Comparison of ENCODE assay signal across 8 cellular contexts in genomic region chr17:29778936-29779811, GRCh38.
DNase-seq lines count a peak whose midpoint lies in the region; ATAC-seq, FAIRE-seq and TF ChIP-seq lines count a peak whose summit lies in the region.

No MANE protein-coding gene starts in this region.

- TF ChIP-seq CTCF in GM10266 (IDR thresholded peaks at IDR 0.05; ENCODE audit: control insufficient read depth, insufficient read depth, low read depth, missing control alignments) (peak; percentile 61), KMS-11 (conservative IDR thresholded peaks at IDR 0.05; ENCODE audit: low read depth, low read length) (peak; percentile 95), parathyroid adenoma (IDR thresholded peaks at IDR 0.05) (peak; percentile 84), tibial nerve (IDR thresholded peaks at IDR 0.05) (peak; percentile 71 to 91 (median 82))

- H3K4me2 ChIP-seq in KMS-11 (peak overlapping the region; percentile 3; the same call in 1 of the 2 replicates), parathyroid adenoma (ENCODE audit: low read length) (no peak overlapping the region)

- FAIRE-seq in frontal cortex (lab: Jason Lieb, UNC), result no peak

- H3K27me3 ChIP-seq in KMS-11 (ENCODE audit: insufficient read depth, low read depth) (no peaks in the 10 kb centered on the region), parathyroid adenoma (ENCODE audit: control insufficient read depth, insufficient read depth, low read length) (no peaks in the 10 kb centered on the region), tibial nerve (no peaks in the 10 kb centered on the region)

- DNase-seq in GM10266 (ENCODE audit: extremely low spot score) (peak; percentile 81), SK-MEL-5 (ENCODE audit: low read depth, low spot score) (peak; percentile 70), frontal cortex (ENCODE audit: low spot score in 2 of 2) (peak; percentile 47 to 55), tibial nerve (ENCODE audit: low spot score in 2 of 2) (peak; percentile 75 to 83)
- peak; percentile 67 for DNase-seq in activated effector memory CD4-positive, alpha-beta T cell treated with Interleukin-2 at 50 U/mL for 16 hours

- H3K4me1 ChIP-seq in KMS-11 (ENCODE audit: low read depth, poor library complexity, severe bottlenecking), result peaks cover 7% of the 10 kb centered on the region
- H3K4me1 ChIP-seq in parathyroid adenoma, result peaks cover 4% of the 10 kb centered on the region
- H3K4me1 ChIP-seq in tibial nerve, result peaks cover 0 to 18% (median 4%) of the 10 kb centered on the region in 4 donors

- H3K79me2 ChIP-seq in KMS-11 (ENCODE audit: insufficient read depth, low read depth) (no peaks in the 10 kb centered on the region), parathyroid adenoma (no peaks in the 10 kb centered on the region)

- TF ChIP-seq POLR2A in tibial nerve (IDR thresholded peaks at IDR 0.05), result no peak

- no peak for ATAC-seq in HG02870 (IDR thresholded peaks at IDR 0.05; ENCODE audit: unreplicated experiment)

- no peak overlapping the region for H3K27ac ChIP-seq in KMS-11
- no peak overlapping the region for H3K27ac ChIP-seq in parathyroid adenoma
- H3K27ac ChIP-seq in tibial nerve, result peak overlapping the region in 2 of 4 donors; percentile 40 to 67

- H4K20me1 ChIP-seq in KMS-11 (ENCODE audit: insufficient read depth), result no peaks in the 10 kb centered on the region

- no peak overlapping the region for H3K9ac ChIP-seq in KMS-11
- no peak overlapping the region for H3K9ac ChIP-seq in parathyroid adenoma

- 34 to 35% methylated on average over 8 of the region's 8 CpGs for WGBS in tibial nerve, 2 donors

- H2AFZ ChIP-seq in KMS-11 (ENCODE audit: low read depth) (no peak overlapping the region), parathyroid adenoma (no peak overlapping the region)

- H3K36me3 ChIP-seq in KMS-11 (ENCODE audit: insufficient read depth) (no peaks in the 10 kb centered on the region), parathyroid adenoma (ENCODE audit: control insufficient read depth, insufficient read depth, low read length) (no peaks in the 10 kb centered on the region), tibial nerve (no peaks in the 10 kb centered on the region)

- in situ Hi-C loops in SK-MEL-5 (cut with HindIII; ENCODE audit: low pct_unique_long_range_greater_than_20kb, low sequenced_read_pairs), result no loop called here

- H3K9me3 ChIP-seq in parathyroid adenoma (ENCODE audit: control insufficient read depth, low read length) (no peaks in the 10 kb centered on the region), tibial nerve (no peaks in the 10 kb centered on the region)

- TF ChIP-seq EP300 in tibial nerve (IDR thresholded peaks at IDR 0.05), result peak in 1 of 2 donors; percentile 58

- H3K4me3 ChIP-seq in KMS-11 (IDR thresholded peaks at IDR 0.05; ENCODE audit: insufficient read depth, low read depth, low read length), result no peak overlapping the region
- H3K4me3 ChIP-seq in parathyroid adenoma (ENCODE audit: low read depth, low read length), result no peak overlapping the region
- no peak overlapping the region for H3K4me3 ChIP-seq in tibial nerve
